Comparison of ENCODE assay signal across 8 cellular contexts in the genomic region with DNA sequence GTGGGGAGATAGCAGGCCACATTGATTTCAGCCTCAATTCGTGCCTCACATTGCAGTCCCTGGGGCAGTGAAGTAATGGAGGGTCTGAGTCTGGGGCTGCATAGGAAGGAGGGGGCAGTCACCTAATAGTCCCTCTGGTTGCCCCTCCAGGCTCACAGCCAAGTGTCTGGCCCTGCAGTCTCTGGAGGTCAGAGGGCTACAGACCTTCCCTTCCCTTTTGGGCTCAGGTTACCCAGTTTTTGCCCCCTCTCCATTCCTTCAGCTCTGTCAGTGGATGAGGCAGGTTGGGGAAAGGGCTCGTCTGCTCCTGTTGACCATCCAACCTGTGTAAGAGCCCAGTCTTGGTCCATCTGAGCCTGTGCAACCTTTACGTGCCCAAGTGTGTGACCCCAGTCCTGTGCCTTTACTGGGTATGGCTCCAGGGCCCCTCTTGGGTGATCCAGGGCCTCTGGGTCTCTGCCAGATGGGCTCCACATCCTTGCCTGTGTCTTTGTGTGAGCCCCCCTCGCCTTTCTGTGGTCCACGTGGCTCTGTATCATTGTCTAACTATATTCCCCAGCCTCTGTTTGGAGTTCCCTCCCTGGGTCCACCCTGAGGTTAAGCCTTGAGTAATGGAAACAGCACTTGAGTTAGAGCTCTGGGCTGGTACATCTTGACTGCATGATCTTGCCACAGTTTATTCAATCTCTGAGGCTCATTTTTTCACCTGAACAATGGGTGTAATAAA. TPM values are rescaled to one million over a fixed set of nuclear protein-coding genes. Genes with fewer than 3 reads are reported as not detected.
DNase-seq lines count a peak whose midpoint lies in the region; ATAC-seq lines count a peak whose summit lies in the region.

No MANE protein-coding gene starts in this region.

- H3K27me3 ChIP-seq in stomach smooth muscle (ENCODE audit: control insufficient read depth in 1 of 2, insufficient read depth in 2 of 2, low read length in 2 of 2), result no peaks in the 10 kb centered on the region

- H3K36me3 Mint-ChIP-seq in activated T-cell treated with anti-CD3 and anti-CD28 coated beads, Interleukin-2, amount 50 U/mL, for 72 hours (ENCODE audit: insufficient read depth in 2 of 2), result peaks cover 0 to 6% of the 10 kb centered on the region in 2 donors

- H3K4me3 ChIP-seq in iPS-18c (ENCODE audit: insufficient read depth, low read depth, low read length) (peak overlapping the region; percentile 87), stomach smooth muscle (ENCODE audit: low read length in 2 of 2) (peak overlapping the region; percentile 55 to 89)

- H3K9me3 Mint-ChIP-seq in activated T-cell treated with anti-CD3 and anti-CD28 coated beads, Interleukin-2, amount 50 U/mL, for 72 hours, result no peaks in the 10 kb centered on the region

- peaks cover 40% of the 10 kb centered on the region for H3K4me1 Mint-ChIP-seq in activated T-cell treated with anti-CD3 and anti-CD28 coated beads, Interleukin-2, amount 50 U/mL, for 72 hours (ENCODE audit: low read depth)

- H3K4me1 ChIP-seq in stomach smooth muscle (ENCODE audit: control insufficient read depth, insufficient read depth, low read length), result peaks cover 82% of the 10 kb centered on the region

- peak overlapping the region in 1 of 2 donors; percentile 77 for H3K4me3 Mint-ChIP-seq in activated T-cell treated with anti-CD3 and anti-CD28 coated beads, Interleukin-2, amount 50 U/mL, for 72 hours

- H3K27me3 Mint-ChIP-seq in activated T-cell treated with anti-CD3 and anti-CD28 coated beads, Interleukin-2, amount 50 U/mL, for 72 hours (ENCODE audit: low read depth), result no peaks in the 10 kb centered on the region

- H3K9me3 ChIP-seq in iPS-18c (ENCODE audit: control insufficient read depth, insufficient read depth, low read length) (peaks cover 2% of the 10 kb centered on the region), stomach smooth muscle (ENCODE audit: control insufficient read depth in 2 of 2, low read length in 2 of 2) (no peaks in the 10 kb centered on the region)

- H3K36me3 ChIP-seq in stomach smooth muscle (ENCODE audit: control insufficient read depth in 2 of 2, insufficient read depth in 2 of 2, low read length in 2 of 2), result peaks cover 1% of the 10 kb centered on the region in 2 donors

- peak overlapping the region; percentile 88 for H3K27ac ChIP-seq in stomach smooth muscle (ENCODE audit: low read length)

- no peak for ATAC-seq in activated T-cell treated with anti-CD3 and anti-CD28 coated beads, Interleukin-2, amount 50 U/mL, for 72 hours (replicated peaks in 1 of 2)
- ATAC-seq in HG02970 (IDR thresholded peaks at IDR 0.05; ENCODE audit: low FRiP score, unreplicated experiment) (no peak), HG02588 (IDR thresholded peaks at IDR 0.05; ENCODE audit: unreplicated experiment) (no peak)

- H3K27ac Mint-ChIP-seq in activated T-cell treated with anti-CD3 and anti-CD28 coated beads, Interleukin-2, amount 50 U/mL, for 72 hours, result peak overlapping the region; percentile 70

- peak; percentile 36 for DNase-seq in NCI-H1694 treated with DMSO at 0.1 percent for 48 hours (lab: John Stamatoyannopoulos, UW)
- no peak for DNase-seq in NCI-H1694 (lab: John Stamatoyannopoulos, UW)
- no peak for DNase-seq in activated T-cell treated with anti-CD3 and anti-CD28 coated beads, Interleukin-2, amount 50 U/mL, for 72 hours
- DNase-seq in SKM-1 (lab: John Stamatoyannopoulos, UW; ENCODE audit: unreplicated experiment), result no peak

- H3K9ac ChIP-seq in stomach smooth muscle (ENCODE audit: low read length in 2 of 2), result peak overlapping the region; percentile 58 to 66

RNA-seq across cellular contexts. Expression of a gene that starts 13.1 kb away (rescaled TPM):
- 10 to 100 TPM; 90.1 to 95.0 TPM for total RNA-seq in activated T-cell treated with anti-CD3 and anti-CD28 coated beads, Interleukin-2, amount 50 U/mL, for 72 hours

RNA-seq across cellular contexts. Expression of a gene that starts 19.7 kb away (rescaled TPM):
- under 1 TPM; 0.29 to 0.86 TPM for total RNA-seq in activated T-cell treated with anti-CD3 and anti-CD28 coated beads, Interleukin-2, amount 50 U/mL, for 72 hours

RNA-seq across cellular contexts. Expression of a gene that starts 20.2 kb away (rescaled TPM):
- 10 to 100 TPM; 36.7 to 37.6 TPM for total RNA-seq in activated T-cell treated with anti-CD3 and anti-CD28 coated beads, Interleukin-2, amount 50 U/mL, for 72 hours

RNA-seq across cellular contexts. Expression of a gene that starts 27.3 kb away (rescaled TPM):
- 10 to 100 TPM; 65.7 to 75.6 TPM for total RNA-seq in activated T-cell treated with anti-CD3 and anti-CD28 coated beads, Interleukin-2, amount 50 U/mL, for 72 hours

RNA-seq across cellular contexts. Expression of a gene that starts 30.9 kb away (rescaled TPM):
- 1 to 10 TPM in 1 of 2 donors, under 1 TPM in 1; 0.67 to 1.6 TPM for total RNA-seq in activated T-cell treated with anti-CD3 and anti-CD28 coated beads, Interleukin-2, amount 50 U/mL, for 72 hours
